2 cellular contexts compared by ENCODE assay signal in the genomic region with DNA sequence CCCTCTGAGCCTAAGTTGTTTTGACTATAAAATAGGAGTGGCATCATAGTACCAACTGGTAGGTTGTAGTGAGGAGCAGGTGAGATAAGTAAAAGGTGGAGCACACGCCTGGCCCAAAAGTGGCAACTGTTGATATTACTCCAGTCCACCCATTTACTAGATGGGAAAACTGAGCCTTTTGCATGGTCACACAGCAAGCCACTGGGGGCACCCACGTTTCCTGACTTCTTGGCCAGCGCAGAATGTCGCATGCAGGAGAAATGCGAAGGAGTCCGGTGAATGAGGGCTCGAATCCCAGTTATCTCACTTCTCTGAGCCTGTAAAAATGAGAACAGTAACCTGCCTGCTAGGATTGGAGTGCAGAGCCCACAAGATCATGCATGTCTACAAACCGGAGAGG.
TF ChIP-seq lines count a peak whose summit lies in the region.

No MANE protein-coding gene starts in this region.

TF ChIP-seq in GM23338, 12 proteins besides CTCF, POLR2A, EP300 and RAD21 (continues in another document):
- TF ChIP-seq EZH2phosphoT487 (IDR thresholded peaks at IDR 0.05; ENCODE audit: unreplicated experiment) = no peak
- no peak for TF ChIP-seq STAT1 (IDR thresholded peaks at IDR 0.05; ENCODE audit: unreplicated experiment)
- TF ChIP-seq EZH2 (IDR thresholded peaks at IDR 0.05; ENCODE audit: low read depth, unreplicated experiment) = no peak
- no peak for TF ChIP-seq ZNF331 (CRISPR knock-in tag; IDR thresholded peaks at IDR 0.05; ENCODE audit: low read depth)
- TF ChIP-seq, protein P1, sequence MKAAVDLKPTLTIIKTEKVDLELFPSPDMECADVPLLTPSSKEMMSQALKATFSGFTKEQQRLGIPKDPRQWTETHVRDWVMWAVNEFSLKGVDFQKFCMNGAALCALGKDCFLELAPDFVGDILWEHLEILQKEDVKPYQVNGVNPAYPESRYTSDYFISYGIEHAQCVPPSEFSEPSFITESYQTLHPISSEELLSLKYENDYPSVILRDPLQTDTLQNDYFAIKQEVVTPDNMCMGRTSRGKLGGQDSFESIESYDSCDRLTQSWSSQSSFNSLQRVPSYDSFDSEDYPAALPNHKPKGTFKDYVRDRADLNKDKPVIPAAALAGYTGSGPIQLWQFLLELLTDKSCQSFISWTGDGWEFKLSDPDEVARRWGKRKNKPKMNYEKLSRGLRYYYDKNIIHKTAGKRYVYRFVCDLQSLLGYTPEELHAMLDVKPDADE (IDR thresholded peaks at IDR 0.05) = no peak
- no peak for TF ChIP-seq CREB1 (CRISPR knock-in tag; IDR thresholded peaks at IDR 0.05; ENCODE audit: low read depth)
- TF ChIP-seq, protein P2, sequence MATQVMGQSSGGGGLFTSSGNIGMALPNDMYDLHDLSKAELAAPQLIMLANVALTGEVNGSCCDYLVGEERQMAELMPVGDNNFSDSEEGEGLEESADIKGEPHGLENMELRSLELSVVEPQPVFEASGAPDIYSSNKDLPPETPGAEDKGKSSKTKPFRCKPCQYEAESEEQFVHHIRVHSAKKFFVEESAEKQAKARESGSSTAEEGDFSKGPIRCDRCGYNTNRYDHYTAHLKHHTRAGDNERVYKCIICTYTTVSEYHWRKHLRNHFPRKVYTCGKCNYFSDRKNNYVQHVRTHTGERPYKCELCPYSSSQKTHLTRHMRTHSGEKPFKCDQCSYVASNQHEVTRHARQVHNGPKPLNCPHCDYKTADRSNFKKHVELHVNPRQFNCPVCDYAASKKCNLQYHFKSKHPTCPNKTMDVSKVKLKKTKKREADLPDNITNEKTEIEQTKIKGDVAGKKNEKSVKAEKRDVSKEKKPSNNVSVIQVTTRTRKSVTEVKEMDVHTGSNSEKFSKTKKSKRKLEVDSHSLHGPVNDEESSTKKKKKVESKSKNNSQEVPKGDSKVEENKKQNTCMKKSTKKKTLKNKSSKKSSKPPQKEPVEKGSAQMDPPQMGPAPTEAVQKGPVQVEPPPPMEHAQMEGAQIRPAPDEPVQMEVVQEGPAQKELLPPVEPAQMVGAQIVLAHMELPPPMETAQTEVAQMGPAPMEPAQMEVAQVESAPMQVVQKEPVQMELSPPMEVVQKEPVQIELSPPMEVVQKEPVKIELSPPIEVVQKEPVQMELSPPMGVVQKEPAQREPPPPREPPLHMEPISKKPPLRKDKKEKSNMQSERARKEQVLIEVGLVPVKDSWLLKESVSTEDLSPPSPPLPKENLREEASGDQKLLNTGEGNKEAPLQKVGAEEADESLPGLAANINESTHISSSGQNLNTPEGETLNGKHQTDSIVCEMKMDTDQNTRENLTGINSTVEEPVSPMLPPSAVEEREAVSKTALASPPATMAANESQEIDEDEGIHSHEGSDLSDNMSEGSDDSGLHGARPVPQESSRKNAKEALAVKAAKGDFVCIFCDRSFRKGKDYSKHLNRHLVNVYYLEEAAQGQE (IDR thresholded peaks at IDR 0.05; ENCODE audit: unreplicated experiment) = no peak
- TF ChIP-seq, protein P3, sequence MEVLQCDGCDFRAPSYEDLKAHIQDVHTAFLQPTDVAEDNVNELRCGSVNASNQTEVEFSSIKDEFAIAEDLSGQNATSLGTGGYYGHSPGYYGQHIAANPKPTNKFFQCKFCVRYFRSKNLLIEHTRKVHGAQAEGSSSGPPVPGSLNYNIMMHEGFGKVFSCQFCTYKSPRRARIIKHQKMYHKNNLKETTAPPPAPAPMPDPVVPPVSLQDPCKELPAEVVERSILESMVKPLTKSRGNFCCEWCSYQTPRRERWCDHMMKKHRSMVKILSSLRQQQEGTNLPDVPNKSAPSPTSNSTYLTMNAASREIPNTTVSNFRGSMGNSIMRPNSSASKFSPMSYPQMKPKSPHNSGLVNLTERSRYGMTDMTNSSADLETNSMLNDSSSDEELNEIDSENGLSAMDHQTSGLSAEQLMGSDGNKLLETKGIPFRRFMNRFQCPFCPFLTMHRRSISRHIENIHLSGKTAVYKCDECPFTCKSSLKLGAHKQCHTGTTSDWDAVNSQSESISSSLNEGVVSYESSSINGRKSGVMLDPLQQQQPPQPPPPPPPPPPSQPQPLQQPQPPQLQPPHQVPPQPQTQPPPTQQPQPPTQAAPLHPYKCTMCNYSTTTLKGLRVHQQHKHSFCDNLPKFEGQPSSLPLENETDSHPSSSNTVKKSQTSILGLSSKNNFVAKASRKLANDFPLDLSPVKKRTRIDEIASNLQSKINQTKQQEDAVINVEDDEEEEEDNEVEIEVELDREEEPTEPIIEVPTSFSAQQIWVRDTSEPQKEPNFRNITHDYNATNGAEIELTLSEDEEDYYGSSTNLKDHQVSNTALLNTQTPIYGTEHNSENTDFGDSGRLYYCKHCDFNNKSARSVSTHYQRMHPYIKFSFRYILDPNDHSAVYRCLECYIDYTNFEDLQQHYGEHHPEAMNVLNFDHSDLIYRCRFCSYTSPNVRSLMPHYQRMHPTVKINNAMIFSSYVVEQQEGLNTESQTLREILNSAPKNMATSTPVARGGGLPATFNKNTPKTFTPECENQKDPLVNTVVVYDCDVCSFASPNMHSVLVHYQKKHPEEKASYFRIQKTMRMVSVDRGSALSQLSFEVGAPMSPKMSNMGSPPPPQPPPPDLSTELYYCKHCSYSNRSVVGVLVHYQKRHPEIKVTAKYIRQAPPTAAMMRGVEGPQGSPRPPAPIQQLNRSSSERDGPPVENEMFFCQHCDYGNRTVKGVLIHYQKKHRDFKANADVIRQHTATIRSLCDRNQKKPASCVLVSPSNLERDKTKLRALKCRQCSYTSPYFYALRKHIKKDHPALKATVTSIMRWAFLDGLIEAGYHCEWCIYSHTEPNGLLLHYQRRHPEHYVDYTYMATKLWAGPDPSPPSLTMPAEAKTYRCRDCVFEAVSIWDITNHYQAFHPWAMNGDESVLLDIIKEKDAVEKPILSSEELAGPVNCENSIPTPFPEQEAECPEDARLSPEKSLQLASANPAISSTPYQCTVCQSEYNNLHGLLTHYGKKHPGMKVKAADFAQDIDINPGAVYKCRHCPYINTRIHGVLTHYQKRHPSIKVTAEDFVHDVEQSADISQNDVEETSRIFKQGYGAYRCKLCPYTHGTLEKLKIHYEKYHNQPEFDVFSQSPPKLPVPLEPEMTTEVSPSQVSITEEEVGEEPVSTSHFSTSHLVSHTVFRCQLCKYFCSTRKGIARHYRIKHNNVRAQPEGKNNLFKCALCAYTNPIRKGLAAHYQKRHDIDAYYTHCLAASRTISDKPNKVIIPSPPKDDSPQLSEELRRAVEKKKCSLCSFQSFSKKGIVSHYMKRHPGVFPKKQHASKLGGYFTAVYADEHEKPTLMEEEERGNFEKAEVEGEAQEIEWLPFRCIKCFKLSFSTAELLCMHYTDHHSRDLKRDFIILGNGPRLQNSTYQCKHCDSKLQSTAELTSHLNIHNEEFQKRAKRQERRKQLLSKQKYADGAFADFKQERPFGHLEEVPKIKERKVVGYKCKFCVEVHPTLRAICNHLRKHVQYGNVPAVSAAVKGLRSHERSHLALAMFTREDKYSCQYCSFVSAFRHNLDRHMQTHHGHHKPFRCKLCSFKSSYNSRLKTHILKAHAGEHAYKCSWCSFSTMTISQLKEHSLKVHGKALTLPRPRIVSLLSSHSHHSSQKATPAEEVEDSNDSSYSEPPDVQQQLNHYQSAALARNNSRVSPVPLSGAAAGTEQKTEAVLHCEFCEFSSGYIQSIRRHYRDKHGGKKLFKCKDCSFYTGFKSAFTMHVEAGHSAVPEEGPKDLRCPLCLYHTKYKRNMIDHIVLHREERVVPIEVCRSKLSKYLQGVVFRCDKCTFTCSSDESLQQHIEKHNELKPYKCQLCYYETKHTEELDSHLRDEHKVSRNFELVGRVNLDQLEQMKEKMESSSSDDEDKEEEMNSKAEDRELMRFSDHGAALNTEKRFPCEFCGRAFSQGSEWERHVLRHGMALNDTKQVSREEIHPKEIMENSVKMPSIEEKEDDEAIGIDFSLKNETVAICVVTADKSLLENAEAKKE (CRISPR knock-in tag; IDR thresholded peaks at IDR 0.05) = no peak
- TF ChIP-seq POLR2AphosphoS5 (IDR thresholded peaks at IDR 0.05; ENCODE audit: low read depth) = no peak
- TF ChIP-seq ZNF114 (CRISPR knock-in tag; IDR thresholded peaks at IDR 0.05) = no peak

TF ChIP-seq in K562, 482 proteins besides CTCF, POLR2A, EP300 and RAD21:
- TF ChIP-seq BCOR (IDR thresholded peaks at IDR 0.05) = peak; percentile 46; the same call in 1 of the 2 replicates
- 0 out of 2 replicates have a peak, but pooled peaks have one; percentile 33 for TF ChIP-seq ADNP (tag; IDR thresholded peaks at IDR 0.05)
- TF ChIP-seq RBM25 (IDR thresholded peaks at IDR 0.05; ENCODE audit: low read depth, low read length, severe bottlenecking) = peak; percentile 91
- peak; percentile 15 to 29; a peak in 1 of 4 replicates for TF ChIP-seq KDM1A (IDR thresholded peaks at IDR 0.05)
- TF ChIP-seq, protein P4, sequence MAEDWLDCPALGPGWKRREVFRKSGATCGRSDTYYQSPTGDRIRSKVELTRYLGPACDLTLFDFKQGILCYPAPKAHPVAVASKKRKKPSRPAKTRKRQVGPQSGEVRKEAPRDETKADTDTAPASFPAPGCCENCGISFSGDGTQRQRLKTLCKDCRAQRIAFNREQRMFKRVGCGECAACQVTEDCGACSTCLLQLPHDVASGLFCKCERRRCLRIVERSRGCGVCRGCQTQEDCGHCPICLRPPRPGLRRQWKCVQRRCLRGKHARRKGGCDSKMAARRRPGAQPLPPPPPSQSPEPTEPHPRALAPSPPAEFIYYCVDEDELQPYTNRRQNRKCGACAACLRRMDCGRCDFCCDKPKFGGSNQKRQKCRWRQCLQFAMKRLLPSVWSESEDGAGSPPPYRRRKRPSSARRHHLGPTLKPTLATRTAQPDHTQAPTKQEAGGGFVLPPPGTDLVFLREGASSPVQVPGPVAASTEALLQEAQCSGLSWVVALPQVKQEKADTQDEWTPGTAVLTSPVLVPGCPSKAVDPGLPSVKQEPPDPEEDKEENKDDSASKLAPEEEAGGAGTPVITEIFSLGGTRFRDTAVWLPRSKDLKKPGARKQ (CRISPR knock-in tag; IDR thresholded peaks at IDR 0.05) = no peak
